Comparison of ENCODE assay signal across 8 cellular contexts in genomic region chr3:129893616-129894070, GRCh38. TPM values are rescaled to one million over a fixed set of nuclear protein-coding genes. Genes with fewer than 3 reads are reported as not detected.
DNase-seq lines count a peak whose midpoint lies in the region; ATAC-seq and TF ChIP-seq lines count a peak whose summit lies in the region.

Gene TMCC1 (minus strand): TSS chr3:129893711.

- dilution Hi-C loops in mammary epithelial cell (cut with HindIII; ENCODE audit: low sequenced_read_pairs), result no loop called here

- H2AFZ ChIP-seq in mammary epithelial cell (ENCODE audit: low read depth, low read length) (peak within 1 kb of the TSS; percentile 99), smooth muscle cell (ENCODE audit: low read depth) (peak within 1 kb of the TSS; percentile 98)

- BruUV-seq in mammary epithelial cell (replicated peaks; lab: Mats Ljungman, UMichigan), result no TSS peak

- H3K9me3 ChIP-seq in mammary epithelial cell (replicated peaks; ENCODE audit: insufficient read depth, low read length) (no peaks in the 10 kb centered on the region), smooth muscle cell (replicated peaks; ENCODE audit: low read depth) (no peaks in the 10 kb centered on the region)

- CTCF ChIA-PET in mammary epithelial cell (lab: Charles Lee; ENCODE audit: low non-redundant PET), result interaction anchor here (0.6 kb wide), 1 partner anchor 48 kb away, joined by 6 read pairs; no protein-coding TSS in a partner anchor

- WGBS in mammary epithelial cell (ENCODE audit: low coverage, missing lambda C conversion rate), result 2% methylated on average over 9 of the region's 58 CpGs
- under 1% methylated on average over 14 of the region's 58 CpGs for WGBS in smooth muscle cell (ENCODE audit: low lambda C conversion rate)

- ATAC-seq in GM18858 (IDR thresholded peaks at IDR 0.05; ENCODE audit: unreplicated experiment), result peak; percentile 58
- ATAC-seq in HG03066 (IDR thresholded peaks at IDR 0.05; ENCODE audit: low read depth, unreplicated experiment), result peak; percentile 80

- H3K36me3 ChIP-seq in mammary epithelial cell (ENCODE audit: insufficient read depth, low read length) (no peaks in the 10 kb centered on the region), smooth muscle cell (ENCODE audit: low read depth) (no peaks in the 10 kb centered on the region)

- peak within 1 kb of the TSS; percentile 85 for H3K4me3 ChIP-seq in WI38 (ENCODE audit: low read depth, low read length)
- peak within 1 kb of the TSS; percentile 71 to 93 (median 88) for H3K4me3 ChIP-seq in mammary epithelial cell (replicated peaks in 1 of 3; ENCODE audit: insufficient read depth in 1 of 3, low read depth in 2 of 3, low read length in 3 of 3)
- peak within 1 kb of the TSS; percentile 99 for H3K4me3 ChIP-seq in smooth muscle cell

- TF ChIP-seq CTCF in WI38 (IDR thresholded peaks at IDR 0.05; ENCODE audit: low read depth, low read length), result no peak
- no peak for TF ChIP-seq CTCF in mammary epithelial cell (conservative IDR thresholded peaks at IDR 0.05 in 1 of 2, IDR thresholded peaks at IDR 0.05 in 1 of 2; ENCODE audit: extremely low read depth in 1 of 2, insufficient read depth in 1 of 2, low read depth in 1 of 2, low read length in 2 of 2)
- TF ChIP-seq CTCF in smooth muscle cell (IDR thresholded peaks at IDR 0.05; ENCODE audit: borderline replicate concordance, insufficient read depth, poor library complexity, severe bottlenecking), result no peak

- in situ Hi-C loops in mammary epithelial cell (cut with MboI; ENCODE audit: low sequenced_read_pairs in 2 of 2), result no loop called here

- H4K20me1 ChIP-seq in mammary epithelial cell (ENCODE audit: insufficient read depth, low read length), result no peaks in the 10 kb centered on the region
- peaks cover 36% of the 10 kb centered on the region for H4K20me1 ChIP-seq in smooth muscle cell (ENCODE audit: low read depth)

- intact Hi-C loops in mammary epithelial cell (cut with micrococcal nuclease), result loop anchor here (1.0 to 5.0 kb wide), 3 partner anchors 41 to 453 kb away; partner anchors contain the start of gene IFT122

- H3K79me2 ChIP-seq in mammary epithelial cell (ENCODE audit: insufficient read depth, low read length) (peaks cover 39% of the 10 kb centered on the region), smooth muscle cell (ENCODE audit: low read depth) (peaks cover 44% of the 10 kb centered on the region)

- DNase-seq in A172 (ENCODE audit: low spot score) (peak; percentile 68), NCI-H2171 treated with DMSO at 0.1 percent for 48 hours (lab: John Stamatoyannopoulos, UW) (peak; percentile 98), mammary epithelial cell (peak; percentile 93), iPS-NIHi7 (ENCODE audit: extremely low spot score) (peak; percentile 99), smooth muscle cell (lab: John Stamatoyannopoulos, UW; ENCODE audit: unreplicated experiment) (no peak)

- peaks cover 5% of the 10 kb centered on the region for H3F3A ChIP-seq in smooth muscle cell (ENCODE audit: low read depth)

- peak within 1 kb of the TSS; percentile 95 for H3K27ac ChIP-seq in mammary epithelial cell (ENCODE audit: insufficient read depth, low read depth, low read length)
- peak within 1 kb of the TSS; percentile 91 for H3K27ac ChIP-seq in smooth muscle cell (ENCODE audit: low read depth)

- H3K4me1 ChIP-seq in mammary epithelial cell (ENCODE audit: insufficient read depth, low read length) (peaks cover 27% of the 10 kb centered on the region), smooth muscle cell (ENCODE audit: low read depth) (peaks cover 17% of the 10 kb centered on the region)

- peak within 1 kb of the TSS; percentile 98 for H3K9ac ChIP-seq in mammary epithelial cell (ENCODE audit: insufficient read depth, low read length)
- H3K9ac ChIP-seq in smooth muscle cell (ENCODE audit: low read depth), result peak within 1 kb of the TSS; percentile 95

- H3K27me3 ChIP-seq in mammary epithelial cell (ENCODE audit: insufficient read depth, low read length) (no peaks in the 10 kb centered on the region), smooth muscle cell (ENCODE audit: low read depth) (no peaks in the 10 kb centered on the region)

- peak within 1 kb of the TSS; percentile 98 for H3K4me2 ChIP-seq in mammary epithelial cell (ENCODE audit: insufficient read depth, low read depth, low read length)
- peak within 1 kb of the TSS; percentile 99 for H3K4me2 ChIP-seq in smooth muscle cell

RNA-seq across cellular contexts. Expression of gene TMCC1, which starts in this region (rescaled TPM):
- 9.0 and 14.7 TPM in 2 replicates for total RNA-seq in A172 (2014; rRNA removed; shearing (Covaris generic))
- total RNA-seq in mammary epithelial cell (10 to 100 TPM; 28.2 to 34.3 TPM), smooth muscle cell (17.8 and 32.5 TPM in 2 replicates)
- polyA plus RNA-seq in mammary epithelial cell (14.8 TPM), smooth muscle cell (5.3 and 9.7 TPM in 2 replicates)
- polyA minus RNA-seq in mammary epithelial cell, result 32.5 TPM
